In genomic region chr7:147136369-147136768, GRCh38 we compare ENCODE assay signal across 28 cellular contexts.
"Had no signal": no experiment of that assay in that cellular context is flagged by ENCODE, and none has a peak within 500 bp of the region (broad histone marks: within the 10 kb centered on the region; RNA-seq: fewer than 3 reads in every experiment).

No MANE protein-coding gene starts in this region.

- H3K9me3 ChIP-seq: left ventricle myocardium inferior, pancreas, prostate gland, sigmoid colon, thyroid gland, transverse colon, upper lobe of left lung had no signal

- ATAC-seq: left colon; natural killer cell; pancreas; stimulated activated memory B cell treated with anti-CD40 and anti-IgM and Interleukin-4, amounts not matched to agents 10 μg/mL and 1 μg/mL and 100 μg/mL, for 72 hours; stimulated activated naive CD8-positive, alpha-beta T cell treated with anti-CD3 and anti-CD28 coated beads, Interleukin-15, amount 100 ng/mL, for 72 hours had no signal

- H3K4me3 ChIP-seq: left ventricle myocardium inferior, pancreas, prostate gland, sigmoid colon, smooth muscle cell, thyroid gland, transverse colon, upper lobe of left lung had no signal

- DNase-seq: head of caudate nucleus; hippocampal formation; immature natural killer cell; kidney; left colon; left ventricle myocardium inferior; naive B cell; natural killer cell; nucleus accumbens; pancreas; posterior cingulate gyrus; retina; right cardiac atrium; sigmoid colon; stimulated activated CD4-positive, alpha-beta T cell treated with anti-CD3 and anti-CD28 coated beads, Interleukin-1b, Interleukin-23, amount 100 ng/mL, for 48 hours; stimulated activated CD4-positive, alpha-beta T cell treated with anti-CD3 and anti-CD28 coated beads, Interleukin-2, amount 100 ng/mL, for 48 hours; stimulated activated CD4-positive, alpha-beta T cell treated with anti-CD3 and anti-CD28 coated beads, Interleukin-4, amount 100 ng/mL, for 4 hours; stimulated activated CD8-positive, alpha-beta memory T cell treated with anti-CD3 and anti-CD28 coated beads, Interleukin-4, amount 100 ng/mL, for 48 hours; stimulated activated naive CD4-positive, alpha-beta T cell treated with Interleukin-2 at 50 U/mL for 16 hours; stimulated activated naive CD8-positive, alpha-beta T cell treated with anti-CD3 and anti-CD28 coated beads, Interleukin-15, amount 100 ng/mL, for 72 hours; substantia nigra; thyroid gland; transverse colon; upper lobe of left lung had no signal

- H3K4me3 Mint-ChIP-seq: immature natural killer cell; memory B cell; naive B cell; natural killer cell; stimulated activated memory B cell treated with anti-CD40 and anti-IgM and Interleukin-4, amounts not matched to agents 10 μg/mL and 1 μg/mL and 100 μg/mL, for 72 hours; stimulated activated naive CD8-positive, alpha-beta T cell treated with anti-CD3 and anti-CD28 coated beads, Interleukin-15, amount 100 ng/mL, for 72 hours had no signal

- H3K27ac Mint-ChIP-seq: immature natural killer cell; memory B cell; naive B cell; natural killer cell; stimulated activated memory B cell treated with anti-CD40 and anti-IgM and Interleukin-4, amounts not matched to agents 10 μg/mL and 1 μg/mL and 100 μg/mL, for 72 hours; stimulated activated naive CD8-positive, alpha-beta T cell treated with anti-CD3 and anti-CD28 coated beads, Interleukin-15, amount 100 ng/mL, for 72 hours had no signal

- H3K27me3 ChIP-seq: pancreas, sigmoid colon, thyroid gland, transverse colon, upper lobe of left lung had no signal

- H3K4me2 ChIP-seq: smooth muscle cell had no signal

- H3K4me1 ChIP-seq: left ventricle myocardium inferior, pancreas, prostate gland, sigmoid colon, thyroid gland, transverse colon, upper lobe of left lung had no signal

- H3K27ac ChIP-seq: left ventricle myocardium inferior, pancreas, prostate gland, sigmoid colon, thyroid gland, transverse colon, upper lobe of left lung had no signal

- H3K4me1 Mint-ChIP-seq: immature natural killer cell; memory B cell; naive B cell; natural killer cell; stimulated activated memory B cell treated with anti-CD40 and anti-IgM and Interleukin-4, amounts not matched to agents 10 μg/mL and 1 μg/mL and 100 μg/mL, for 72 hours; stimulated activated naive CD8-positive, alpha-beta T cell treated with anti-CD3 and anti-CD28 coated beads, Interleukin-15, amount 100 ng/mL, for 72 hours had no signal

- H3K36me3 Mint-ChIP-seq: immature natural killer cell; memory B cell; naive B cell; natural killer cell; stimulated activated memory B cell treated with anti-CD40 and anti-IgM and Interleukin-4, amounts not matched to agents 10 μg/mL and 1 μg/mL and 100 μg/mL, for 72 hours had no signal

- H3K9me3 Mint-ChIP-seq: stimulated activated memory B cell treated with anti-CD40 and anti-IgM and Interleukin-4, amounts not matched to agents 10 μg/mL and 1 μg/mL and 100 μg/mL, for 72 hours had no signal

- H3K36me3 ChIP-seq: left ventricle myocardium inferior, pancreas, prostate gland, sigmoid colon, thyroid gland, transverse colon, upper lobe of left lung had no signal

- H3K27me3 Mint-ChIP-seq: memory B cell; naive B cell; stimulated activated memory B cell treated with anti-CD40 and anti-IgM and Interleukin-4, amounts not matched to agents 10 μg/mL and 1 μg/mL and 100 μg/mL, for 72 hours; stimulated activated naive CD8-positive, alpha-beta T cell treated with anti-CD3 and anti-CD28 coated beads, Interleukin-15, amount 100 ng/mL, for 72 hours had no signal
